ENCODE assay signal across 10 cellular contexts in genomic region chr9:36091028-36091953, GRCh38. TPM values are rescaled to one million over a fixed set of nuclear protein-coding genes. Genes with fewer than 3 reads are reported as not detected.
A peak's percentile ranks its signal among the peaks of the same experiment; 100 is the strongest.
DNase-seq lines count a peak whose midpoint lies in the region; ATAC-seq and FAIRE-seq lines count a peak whose summit lies in the region.
"Had no signal": no experiment of that assay in that cellular context is flagged by ENCODE, and none has a peak within 500 bp of the region (broad histone marks: within the 10 kb centered on the region; RNA-seq: fewer than 3 reads in every experiment).

No MANE protein-coding gene starts in this region.

- peak overlapping the region; percentile 36 for H2BK120ac ChIP-seq in trophoblast cell (ENCODE audit: insufficient read depth, low read length, poor library complexity)

- no peaks in the 10 kb centered on the region for H3K27me3 ChIP-seq in trophoblast cell (ENCODE audit: insufficient read depth, low read length)

- H4K12ac ChIP-seq in trophoblast cell (ENCODE audit: low read depth, low read length), result no peak overlapping the region

- H3K4ac ChIP-seq in trophoblast cell (ENCODE audit: low read depth, low read length), result no peak overlapping the region

- H3K79me2 ChIP-seq in trophoblast cell (ENCODE audit: control insufficient read depth, insufficient read depth, low read length, poor library complexity), result no peaks in the 10 kb centered on the region

- peak overlapping the region; percentile 18 for H2BK12ac ChIP-seq in trophoblast cell (ENCODE audit: low read length)

- no peak overlapping the region for H2AFZ ChIP-seq in trophoblast cell (ENCODE audit: insufficient read depth, low read length, poor library complexity)

- WGBS in trophoblast cell (ENCODE audit: extremely low coverage, insufficient coverage, insufficient read length), result no CpG with 5 or more reads among the region's 8 CpGs

- FAIRE-seq in G401.6 (lab: Jason Lieb, UNC), result peak; percentile 13

- peaks cover 1% of the 10 kb centered on the region for H3K79me1 ChIP-seq in trophoblast cell (ENCODE audit: low read length)

- DNase-seq in RKO (ENCODE audit: low spot score), result peak; percentile 5
- peak; percentile 52 for DNase-seq in fibroblast of gingiva (ENCODE audit: low read depth)
- DNase-seq in trophoblast cell, result no peak
- DNase-seq in NCI-H82 (lab: John Stamatoyannopoulos, UW), result no peak
- DNase-seq in inferior parietal cortex (ENCODE audit: extremely low spot score), result no peak
- DNase-seq in superior temporal gyrus (ENCODE audit: extremely low spot score), result no peak
- DNase-seq: NCI-H1436 had no signal

- peaks cover 0 to 2% of the 10 kb centered on the region in 2 experiments for H3K36me3 ChIP-seq in trophoblast cell (ENCODE audit: control insufficient read depth in 1 of 2, insufficient read depth in 2 of 2, low read length in 2 of 2)

- H3K9ac ChIP-seq in trophoblast cell (ENCODE audit: low read length), result no peak overlapping the region

- no peaks in the 10 kb centered on the region for H3K9me3 ChIP-seq in trophoblast cell (ENCODE audit: insufficient read depth, low read depth, low read length)

- no peak overlapping the region for H3K4me3 ChIP-seq in trophoblast cell (ENCODE audit: low read depth, low read length)
- H3K4me3 ChIP-seq: lung had no signal

- no peak overlapping the region for H2BK5ac ChIP-seq in trophoblast cell (ENCODE audit: low read depth, low read length, poor library complexity)

- no peak overlapping the region for H3K4me2 ChIP-seq in trophoblast cell (ENCODE audit: low read length)

- H3K4me1 ChIP-seq in trophoblast cell (ENCODE audit: control insufficient read depth in 1 of 2, insufficient read depth in 2 of 2, low read length in 2 of 2), result no peaks in the 10 kb centered on the region

- H4K8ac ChIP-seq in trophoblast cell (ENCODE audit: low read depth, low read length), result no peak overlapping the region

- no peak for ATAC-seq in HG03378 (IDR thresholded peaks at IDR 0.05; ENCODE audit: unreplicated experiment)

- no peak overlapping the region for H3K27ac ChIP-seq in trophoblast cell (ENCODE audit: low read depth, low read length)

- no peak overlapping the region for H3K23ac ChIP-seq in trophoblast cell (ENCODE audit: low read length)

- H2AK5ac ChIP-seq in trophoblast cell (ENCODE audit: low read length), result no peak overlapping the region

- no peak overlapping the region for H3K14ac ChIP-seq in trophoblast cell (ENCODE audit: low read length)

- no peak overlapping the region for H4K91ac ChIP-seq in trophoblast cell (ENCODE audit: low read depth, low read length)

- H3K18ac ChIP-seq in trophoblast cell (ENCODE audit: low read length), result no peak overlapping the region

RNA-seq across cellular contexts. Expression of gene GLIPR2, which starts 45.2 kb away (rescaled TPM):
- 23.0 and 24.6 TPM in 2 replicates for polyA plus RNA-seq in trophoblast cell (2013)

RNA-seq across cellular contexts. Expression of gene RECK, which starts 54.6 kb away (rescaled TPM):
- 5.4 and 5.5 TPM in 2 replicates for polyA plus RNA-seq in trophoblast cell (2013)

Comparison
In these comparisons a context has a peak if more than half of its experiments do, and no peak if none do; other contexts are left out.
1. DNase-seq: peak in RKO (single experiment) and fibroblast of gingiva (single experiment); none in trophoblast cell (0 of 2), NCI-H82 (single experiment), inferior parietal cortex (single experiment) and superior temporal gyrus (single experiment).